Comparison of ENCODE assay signal across 9 cellular contexts in genomic region chr15:90597477-90598052, GRCh38.
DNase-seq lines count a peak whose midpoint lies in the region; ATAC-seq and TF ChIP-seq lines count a peak whose summit lies in the region.
"Had no signal": no experiment of that assay in that cellular context is flagged by ENCODE, and none has a peak within 500 bp of the region (broad histone marks: within the 10 kb centered on the region; RNA-seq: fewer than 3 reads in every experiment).

No MANE protein-coding gene starts in this region.

- H3K4me3 Mint-ChIP-seq in activated T-cell treated with anti-CD3 and anti-CD28 coated beads, Interleukin-2, amount 50 U/mL, for 4 hours: peak overlapping the region; percentile 14

- intact Hi-C loops in dorsolateral prefrontal cortex (cut with DNase I): loop anchor here (2.0 to 5.0 kb wide), 3 partner anchors 35 to 115 kb away; no protein-coding TSS in a partner anchor

- no peaks in the 10 kb centered on the region for H3K9me3 ChIP-seq in thoracic aorta

- H3K36me3 ChIP-seq in thoracic aorta (no peaks in the 10 kb centered on the region), H7 (replicated peaks; ENCODE audit: control insufficient read depth, insufficient read depth, low read length) (no peaks in the 10 kb centered on the region)

- H3K4me1 ChIP-seq in thoracic aorta (ENCODE audit: control insufficient read depth in 1 of 2, low read depth in 2 of 2): peaks cover 45 to 76% of the 10 kb centered on the region in 2 donors

- no peaks in the 10 kb centered on the region for H3K9me3 Mint-ChIP-seq in activated T-cell treated with anti-CD3 and anti-CD28 coated beads, Interleukin-2, amount 50 U/mL, for 4 hours

- H3K27me3 Mint-ChIP-seq in activated T-cell treated with anti-CD3 and anti-CD28 coated beads, Interleukin-2, amount 50 U/mL, for 4 hours (ENCODE audit: low read depth): no peaks in the 10 kb centered on the region

- no peak for DNase-seq in activated T-cell treated with anti-CD3 and anti-CD28 coated beads, Interleukin-2, amount 50 U/mL, for 4 hours
- no peak for DNase-seq in activated T-cell treated with anti-CD3 and anti-CD28 coated beads for 4 hours
- no peak for DNase-seq in dorsolateral prefrontal cortex
- no peak for DNase-seq in thoracic aorta (ENCODE audit: low spot score)
- no peak for DNase-seq in SIG-M5 (lab: John Stamatoyannopoulos, UW)
- no peak for DNase-seq in H7
- DNase-seq: NCI-H1436 had no signal

- H3K36me3 Mint-ChIP-seq in activated T-cell treated with anti-CD3 and anti-CD28 coated beads, Interleukin-2, amount 50 U/mL, for 4 hours (ENCODE audit: insufficient read depth): peaks cover 35% of the 10 kb centered on the region

- H3K27me3 ChIP-seq in dorsolateral prefrontal cortex (no peaks in the 10 kb centered on the region), thoracic aorta (replicated peaks; ENCODE audit: insufficient read depth) (no peaks in the 10 kb centered on the region), H7 (ENCODE audit: control insufficient read depth, insufficient read depth, low read length) (no peaks in the 10 kb centered on the region)

- TF ChIP-seq CTCF in dorsolateral prefrontal cortex (IDR thresholded peaks at IDR 0.05 in 54 of 56, conservative IDR thresholded peaks at IDR 0.05 in 2 of 56; ENCODE audit: low read depth in 1 of 56, partially characterized antibody in 56 of 56) (no peak), thoracic aorta (IDR thresholded peaks at IDR 0.05) (no peak)

- H3K27ac ChIP-seq in dorsolateral prefrontal cortex (peak overlapping the region; percentile 20 to 93 (median 84)), thoracic aorta (peak overlapping the region; percentile 78 to 90)

- H3K4me1 Mint-ChIP-seq in activated T-cell treated with anti-CD3 and anti-CD28 coated beads, Interleukin-2, amount 50 U/mL, for 4 hours (ENCODE audit: low read depth): peaks cover 87% of the 10 kb centered on the region

- peak; percentile 49 to 60 for ATAC-seq in activated T-cell treated with anti-CD3 and anti-CD28 coated beads, Interleukin-2, amount 50 U/mL, for 4 hours
- ATAC-seq in HG03378 (IDR thresholded peaks at IDR 0.05; ENCODE audit: unreplicated experiment) (peak; percentile 30), thoracic aorta (ENCODE audit: insufficient number of reproducible peaks, low FRiP score, low read depth) (no peak), GM18870 (IDR thresholded peaks at IDR 0.05; ENCODE audit: unreplicated experiment) (no peak)

- H3K4me3 ChIP-seq in dorsolateral prefrontal cortex: peak overlapping the region in 1 of 59 donors; percentile 5
- no peak overlapping the region for H3K4me3 ChIP-seq in thoracic aorta
- no peak overlapping the region for H3K4me3 ChIP-seq in H7 (ENCODE audit: insufficient read depth, low read depth, low read length)

Comparison
In these comparisons a context has a peak if more than half of its experiments do, and no peak if none do; other contexts are left out.
1. ATAC-seq: peak in activated T-cell treated with anti-CD3 and anti-CD28 coated beads, Interleukin-2, amount 50 U/mL, for 4 hours (2 of 2) and HG03378 (single experiment); none in thoracic aorta (single experiment) and GM18870 (single experiment).